ENCODE assay signal across 29 cellular contexts in the genomic region with DNA sequence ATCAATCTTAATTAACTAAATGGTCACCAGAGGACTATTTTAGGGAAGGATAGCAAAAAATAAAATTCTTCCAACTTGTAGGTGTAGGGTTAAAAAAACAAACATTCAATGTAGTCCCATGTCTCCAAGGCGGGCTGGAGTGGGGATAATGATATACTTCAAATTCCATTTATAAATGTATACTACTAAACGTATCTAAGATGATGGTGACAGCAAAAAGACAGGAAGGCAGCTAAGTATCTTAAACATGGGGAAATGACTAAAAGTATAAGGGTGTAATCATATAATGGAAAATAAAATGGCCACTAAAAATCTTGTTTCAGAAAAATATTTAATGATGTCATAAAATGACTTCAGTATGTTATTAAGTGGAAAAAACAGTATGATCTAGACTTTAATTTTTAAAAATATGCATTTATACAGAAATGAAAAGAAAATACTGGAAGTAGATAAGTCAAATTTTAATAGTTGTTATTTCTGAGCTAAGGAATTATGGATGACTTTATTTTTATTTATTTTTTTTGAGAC.
"Had no signal": no experiment of that assay in that cellular context is flagged by ENCODE, and none has a peak within 500 bp of the region (broad histone marks: within the 10 kb centered on the region; RNA-seq: fewer than 3 reads in every experiment).

No MANE protein-coding gene starts in this region.

- ATAC-seq: activated CD4-positive, alpha-beta T cell treated with anti-CD3 and anti-CD28 coated beads for 36 hours; activated CD8-positive, alpha-beta memory T cell treated with anti-CD3 and anti-CD28 coated beads, Interleukin-2, amount 10 ng/mL, durations not matched to agents 7 days and 5 days; activated CD8-positive, alpha-beta T cell treated with anti-CD3 and anti-CD28 coated beads, Interleukin-2, amount 10 ng/mL, durations not matched to agents 7 days and 5 days; activated T-helper 17 cell treated with anti-CD3 and anti-CD28 coated beads, Interleukin-2, amount 50 U/mL, for 72 hours had no signal

- H3K4me3 ChIP-seq: colonic mucosa had no signal

- H3K27me3 Mint-ChIP-seq: activated CD4-positive, alpha-beta memory T cell treated with anti-CD3 and anti-CD28 coated beads for 36 hours; activated CD4-positive, alpha-beta T cell treated with anti-CD3 and anti-CD28 coated beads for 36 hours; activated CD4-positive, alpha-beta T cell treated with anti-CD3 and anti-CD28 coated beads, Interleukin-2, amount 10 ng/mL, durations not matched to agents 24 days and 14 days; activated CD8-positive, alpha-beta memory T cell treated with anti-CD3 and anti-CD28 coated beads, Interleukin-2, amount 10 ng/mL, durations not matched to agents 7 days and 5 days; activated naive CD8-positive, alpha-beta T cell; activated T-helper 17 cell treated with anti-CD3 and anti-CD28 coated beads, Interleukin-2, amount 50 U/mL, for 72 hours; central memory CD8-positive, alpha-beta T cell had no signal

- H3K4me1 Mint-ChIP-seq: activated CD4-positive, alpha-beta T cell treated with anti-CD3 and anti-CD28 coated beads, Interleukin-2, amount 10 ng/mL, durations not matched to agents 24 days and 14 days; activated CD8-positive, alpha-beta memory T cell treated with anti-CD3 and anti-CD28 coated beads, Interleukin-2, amount 10 ng/mL, durations not matched to agents 7 days and 5 days had no signal

- H3K36me3 ChIP-seq: brain microvascular endothelial cell, colonic mucosa had no signal

- DNase-seq: activated CD4-positive, alpha-beta memory T cell treated with anti-CD3 and anti-CD28 coated beads for 36 hours; activated CD4-positive, alpha-beta T cell treated with anti-CD3 and anti-CD28 coated beads for 36 hours; activated CD4-positive, alpha-beta T cell treated with anti-CD3 and anti-CD28 coated beads, Interleukin-2, amount 10 ng/mL, durations not matched to agents 24 days and 14 days; activated CD4-positive, CD25-positive, alpha-beta regulatory T cell; activated CD4-positive, CD25-positive, alpha-beta regulatory T cell treated with anti-CD3 and anti-CD28 coated beads, Interleukin-2, amount 50 U/mL, for 72 hours; activated CD8-positive, alpha-beta memory T cell treated with anti-CD3 and anti-CD28 coated beads, Interleukin-2, amount 10 ng/mL, durations not matched to agents 7 days and 5 days; activated CD8-positive, alpha-beta memory T cell treated with anti-CD3 and anti-CD28 coated beads, Interleukin-2, amount 50 U/mL, for 4 hours; activated CD8-positive, alpha-beta T cell treated with anti-CD3 and anti-CD28 coated beads, Interleukin-2, amount 10 ng/mL, durations not matched to agents 7 days and 5 days; activated effector memory CD4-positive, alpha-beta T cell treated with Interleukin-2 at 50 U/mL for 16 hours; activated gamma-delta T cell treated with Interleukin-2 at 50 U/mL for 16 hours; activated naive CD4-positive, alpha-beta T cell treated with anti-CD3 and anti-CD28 coated beads, Interleukin-2, amount 50 U/mL, for 16 hours; activated naive CD4-positive, alpha-beta T cell treated with Interleukin-2 at 50 U/mL for 16 hours; activated T-cell treated with anti-CD3 and anti-CD28 coated beads, Interleukin-2, amount 50 U/mL, for 1 hour; amniotic stem cell; anterior cingulate cortex; brain microvascular endothelial cell; colonic mucosa; effector CD8-positive, alpha-beta T cell; foreskin fibroblast; head of caudate nucleus; T-helper 2 cell had no signal

- H3K9me3 Mint-ChIP-seq: activated CD4-positive, alpha-beta memory T cell treated with anti-CD3 and anti-CD28 coated beads for 36 hours; activated CD4-positive, alpha-beta T cell treated with anti-CD3 and anti-CD28 coated beads, Interleukin-2, amount 10 ng/mL, durations not matched to agents 24 days and 14 days; activated T-helper 17 cell treated with anti-CD3 and anti-CD28 coated beads, Interleukin-2, amount 50 U/mL, for 72 hours; central memory CD8-positive, alpha-beta T cell had no signal

- H3K4me1 ChIP-seq: colonic mucosa had no signal

- H3K27ac Mint-ChIP-seq: activated CD4-positive, alpha-beta memory T cell treated with anti-CD3 and anti-CD28 coated beads for 36 hours; activated CD4-positive, alpha-beta T cell treated with anti-CD3 and anti-CD28 coated beads for 36 hours; activated CD4-positive, alpha-beta T cell treated with anti-CD3 and anti-CD28 coated beads, Interleukin-2, amount 10 ng/mL, durations not matched to agents 24 days and 14 days; activated CD8-positive, alpha-beta memory T cell treated with anti-CD3 and anti-CD28 coated beads, Interleukin-2, amount 10 ng/mL, durations not matched to agents 7 days and 5 days; activated CD8-positive, alpha-beta T cell treated with anti-CD3 and anti-CD28 coated beads, Interleukin-2, amount 10 ng/mL, durations not matched to agents 7 days and 5 days; activated naive CD8-positive, alpha-beta T cell; activated T-helper 17 cell treated with anti-CD3 and anti-CD28 coated beads, Interleukin-2, amount 50 U/mL, for 72 hours had no signal

- FAIRE-seq: astrocyte, bronchial epithelial cell, endothelial cell of umbilical vein, frontal cortex had no signal

- H3K4me3 Mint-ChIP-seq: activated CD4-positive, alpha-beta memory T cell treated with anti-CD3 and anti-CD28 coated beads for 36 hours; activated CD4-positive, alpha-beta T cell treated with anti-CD3 and anti-CD28 coated beads for 36 hours; activated CD4-positive, alpha-beta T cell treated with anti-CD3 and anti-CD28 coated beads, Interleukin-2, amount 10 ng/mL, durations not matched to agents 24 days and 14 days; activated CD8-positive, alpha-beta memory T cell treated with anti-CD3 and anti-CD28 coated beads, Interleukin-2, amount 10 ng/mL, durations not matched to agents 7 days and 5 days; activated CD8-positive, alpha-beta T cell treated with anti-CD3 and anti-CD28 coated beads, Interleukin-2, amount 10 ng/mL, durations not matched to agents 7 days and 5 days; activated naive CD8-positive, alpha-beta T cell; activated T-helper 17 cell treated with anti-CD3 and anti-CD28 coated beads, Interleukin-2, amount 50 U/mL, for 72 hours; central memory CD8-positive, alpha-beta T cell had no signal

- H3K27ac ChIP-seq: brain microvascular endothelial cell, colonic mucosa, epithelial cell of prostate had no signal

- H3K27me3 ChIP-seq: brain microvascular endothelial cell, colonic mucosa had no signal

- H3K9me3 ChIP-seq: colonic mucosa had no signal
